18 cellular contexts compared by ENCODE assay signal in the genomic region with DNA sequence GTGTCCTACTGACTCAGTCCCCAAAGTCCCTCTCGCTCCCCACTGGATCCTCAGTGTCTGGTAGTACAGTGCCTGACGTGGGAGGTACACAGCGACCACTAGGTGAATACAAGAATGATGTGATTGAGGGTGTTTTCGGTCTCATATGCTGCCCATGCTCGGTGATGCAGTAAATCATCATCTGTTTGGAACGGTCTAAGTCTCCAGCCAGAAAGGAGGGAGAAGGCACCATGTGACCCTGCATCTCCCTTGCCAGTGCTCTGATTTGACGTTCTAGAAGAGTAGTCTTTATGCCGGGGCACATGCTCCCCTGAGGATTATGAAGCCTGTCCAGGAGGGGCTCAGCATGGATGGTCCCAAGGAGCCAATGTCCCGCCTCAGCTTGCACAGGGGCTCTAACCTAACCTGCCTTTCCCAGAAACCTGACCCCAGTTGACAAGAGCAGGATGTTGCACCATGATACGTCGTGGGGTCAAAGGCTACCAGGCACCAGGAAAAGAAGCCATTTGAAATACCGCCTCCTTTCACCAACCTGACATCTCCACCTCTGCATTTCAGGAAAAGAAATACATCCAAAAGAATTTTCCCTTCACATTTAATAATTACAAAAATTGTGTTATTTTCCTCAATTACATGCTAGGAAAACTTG. TPM values are rescaled to one million over a fixed set of nuclear protein-coding genes. Genes with fewer than 3 reads are reported as not detected.
DNase-seq lines count a peak whose midpoint lies in the region; ATAC-seq and TF ChIP-seq lines count a peak whose summit lies in the region.
"Had no signal": no experiment of that assay in that cellular context is flagged by ENCODE, and none has a peak within 500 bp of the region (broad histone marks: within the 10 kb centered on the region; RNA-seq: fewer than 3 reads in every experiment).

No MANE protein-coding gene starts in this region.

- ATAC-seq in activated naive CD4-positive, alpha-beta T cell treated with anti-CD3 and anti-CD28 coated beads, Interleukin-2, amount 50 U/mL, for 72 hours: no peak

- no peaks in the 10 kb centered on the region for H3K36me3 Mint-ChIP-seq in brain
- no peaks in the 10 kb centered on the region for H3K36me3 Mint-ChIP-seq in activated naive CD4-positive, alpha-beta T cell treated with anti-CD3 and anti-CD28 coated beads, Interleukin-2, amount 50 U/mL, for 72 hours
- H3K36me3 Mint-ChIP-seq: CD14-positive monocyte had no signal

- H3K9me3 Mint-ChIP-seq in brain: peaks cover 0 to 24% (median 6%) of the 10 kb centered on the region in 5 experiments
- no peaks in the 10 kb centered on the region for H3K9me3 Mint-ChIP-seq in activated naive CD4-positive, alpha-beta T cell treated with anti-CD3 and anti-CD28 coated beads, Interleukin-2, amount 50 U/mL, for 72 hours

- peaks cover 7% of the 10 kb centered on the region for H3K27me3 Mint-ChIP-seq in brain

- H3K27ac Mint-ChIP-seq in brain: peak overlapping the region in 4 of 5 experiments; percentile 13 to 80 (median 59)
- no peak overlapping the region for H3K27ac Mint-ChIP-seq in activated naive CD4-positive, alpha-beta T cell treated with anti-CD3 and anti-CD28 coated beads, Interleukin-2, amount 50 U/mL, for 72 hours
- H3K27ac Mint-ChIP-seq: CD14-positive monocyte had no signal

- DNase-seq in NCI-H2171 treated with DMSO at 0.1 percent for 48 hours (lab: John Stamatoyannopoulos, UW): peak; percentile 75
- no peak for DNase-seq in NCI-H2171 (lab: John Stamatoyannopoulos, UW)
- DNase-seq in left kidney (ENCODE audit: low read depth, low spot score): peak; percentile 64
- DNase-seq in activated naive CD4-positive, alpha-beta T cell treated with anti-CD3 and anti-CD28 coated beads, Interleukin-2, amount 50 U/mL, for 72 hours (ENCODE audit: low spot score in 2 of 2): no peak
- no peak for DNase-seq in NCI-H1436 treated with DMSO at 0.1 percent for 48 hours (lab: John Stamatoyannopoulos, UW)
- DNase-seq: AML-193, DMS79 treated with DMSO at 0.1 percent for 48 hours, NCI-H1048, NCI-H1436, NCI-H2081 treated with DMSO at 0.1 percent for 48 hours, NCI-H510A treated with DMSO at 0.1 percent for 48 hours, NCI-H774, SHP77, SK-N-SH had no signal

- H3K4me3 Mint-ChIP-seq in brain: no peak overlapping the region
- H3K4me3 Mint-ChIP-seq: CD14-positive monocyte had no signal

- no peak for TF ChIP-seq CTCF in brain (conservative IDR thresholded peaks at IDR 0.05)

- H3K4me1 Mint-ChIP-seq in brain: no peaks in the 10 kb centered on the region

RNA-seq across cellular contexts. Expression of gene PLXNB3, which starts 13.8 kb away (rescaled TPM):
- polyA plus RNA-seq in brain (ENCODE audit: insufficient read depth, low read depth, low replicate concordance): 38.0 TPM
- 1 to 10 TPM; 1.5 to 3.2 TPM for total RNA-seq in activated naive CD4-positive, alpha-beta T cell treated with anti-CD3 and anti-CD28 coated beads, Interleukin-2, amount 50 U/mL, for 72 hours
- total RNA-seq: OCI-LY7 had no signal
- polyA plus RNA-seq: CD14-positive monocyte had no signal

RNA-seq across cellular contexts. Expression of gene ABCD1, which starts 25.6 kb away (rescaled TPM):
- polyA plus RNA-seq in brain (ENCODE audit: insufficient read depth, low read depth, low replicate concordance): 9.2 TPM
- total RNA-seq in activated naive CD4-positive, alpha-beta T cell treated with anti-CD3 and anti-CD28 coated beads, Interleukin-2, amount 50 U/mL, for 72 hours: 1 to 10 TPM; 5.6 to 6.7 TPM

RNA-seq across cellular contexts. Expression of gene BCAP31, which starts 26.1 kb away (rescaled TPM):
- 284 TPM for polyA plus RNA-seq in brain (ENCODE audit: insufficient read depth, low read depth, low replicate concordance)
- total RNA-seq in activated naive CD4-positive, alpha-beta T cell treated with anti-CD3 and anti-CD28 coated beads, Interleukin-2, amount 50 U/mL, for 72 hours: 10 to 100 TPM; 67.4 to 92.7 TPM

RNA-seq across cellular contexts. Expression of gene SRPK3, which starts 30.6 kb away (rescaled TPM):
- polyA plus RNA-seq in brain (ENCODE audit: insufficient read depth, low read depth, low replicate concordance): 15.6 TPM
- total RNA-seq in activated naive CD4-positive, alpha-beta T cell treated with anti-CD3 and anti-CD28 coated beads, Interleukin-2, amount 50 U/mL, for 72 hours: not detected
- total RNA-seq: MCF 10A, OCI-LY7 had no signal
- polyA plus RNA-seq: CD14-positive monocyte had no signal

RNA-seq across cellular contexts. Expression of gene IDH3G, which starts 43.9 kb away (rescaled TPM):
- polyA plus RNA-seq in brain (ENCODE audit: insufficient read depth, low read depth, low replicate concordance): 102 TPM
- 10 to 100 TPM; 60.8 to 81.7 TPM for total RNA-seq in activated naive CD4-positive, alpha-beta T cell treated with anti-CD3 and anti-CD28 coated beads, Interleukin-2, amount 50 U/mL, for 72 hours

Comparison
In these comparisons a context has a peak if more than half of its experiments do, and no peak if none do; other contexts are left out.
1. DNase-seq: peak in NCI-H2171 treated with DMSO at 0.1 percent for 48 hours (single experiment) and left kidney (single experiment); none in NCI-H2171 (single experiment), activated naive CD4-positive, alpha-beta T cell treated with anti-CD3 and anti-CD28 coated beads, Interleukin-2, amount 50 U/mL, for 72 hours (0 of 2) and NCI-H1436 treated with DMSO at 0.1 percent for 48 hours (single experiment).
2. H3K27ac Mint-ChIP-seq: peak in brain (4 of 5); none in activated naive CD4-positive, alpha-beta T cell treated with anti-CD3 and anti-CD28 coated beads, Interleukin-2, amount 50 U/mL, for 72 hours (0 of 2).